ENCODE assay signal across 1 cellular context in genomic region chr20:21280496-21281016, GRCh38.
TF ChIP-seq lines count a peak whose summit lies in the region.

No MANE protein-coding gene starts in this region.

TF ChIP-seq in HepG2, 621 proteins besides CTCF, POLR2A, EP300 and RAD21 (continued from another document and continues in another):
- TF ChIP-seq ZNF318 (CRISPR knock-in tag; IDR thresholded peaks at IDR 0.05) (no peak), KLF16 (CRISPR knock-in tag; IDR thresholded peaks at IDR 0.05) (peak in 1 of 2 experiments; percentile 59; a peak in 1 of 4 replicates), EZH2 (conservative IDR thresholded peaks at IDR 0.05; ENCODE audit: low read depth, low read length) (no peak), MTF1 (CRISPR knock-in tag; IDR thresholded peaks at IDR 0.05) (no peak), WIZ (CRISPR knock-in tag; IDR thresholded peaks at IDR 0.05) (no peak), ZNF383 (CRISPR knock-in tag; IDR thresholded peaks at IDR 0.05; ENCODE audit: borderline replicate concordance) (no peak), ZNF713 (CRISPR knock-in tag; IDR thresholded peaks at IDR 0.05) (no peak), HNRNPH1 (optimal IDR thresholded peaks at IDR 0.05; ENCODE audit: low read depth, low read length) (no peak), ZNF550 (CRISPR knock-in tag; IDR thresholded peaks at IDR 0.05; ENCODE audit: borderline replicate concordance) (no peak), TIGD3 (CRISPR knock-in tag; IDR thresholded peaks at IDR 0.05; ENCODE audit: borderline replicate concordance) (no peak), PRDM4 (CRISPR knock-in tag; IDR thresholded peaks at IDR 0.05; ENCODE audit: borderline replicate concordance) (no peak), MXD3 (CRISPR knock-in tag; IDR thresholded peaks at IDR 0.05) (no peak), ZNF143 (CRISPR knock-in tag; IDR thresholded peaks at IDR 0.05) (no peak), ZNF317 (CRISPR knock-in tag; IDR thresholded peaks at IDR 0.05) (0 out of 2 replicates have a peak, but pooled peaks have one; percentile 24), MLX (CRISPR knock-in tag; IDR thresholded peaks at IDR 0.05) (no peak; the same call in 1 of the 2 replicates), ZBTB8A (CRISPR knock-in tag; IDR thresholded peaks at IDR 0.05; ENCODE audit: borderline replicate concordance, low read depth) (no peak), ZNF280B (CRISPR knock-in tag; IDR thresholded peaks at IDR 0.05; ENCODE audit: borderline replicate concordance) (no peak), HDAC1 (CRISPR knock-in tag; IDR thresholded peaks at IDR 0.05) (peak; percentile 67), GMEB1 (CRISPR knock-in tag; IDR thresholded peaks at IDR 0.05; ENCODE audit: borderline replicate concordance) (no peak), ARID5B (CRISPR knock-in tag; IDR thresholded peaks at IDR 0.05) (peak; percentile 94), SP4 (CRISPR knock-in tag; IDR thresholded peaks at IDR 0.05) (no peak), CHCHD3 (CRISPR knock-in tag; IDR thresholded peaks at IDR 0.05) (no peak), ZSCAN22 (CRISPR knock-in tag; IDR thresholded peaks at IDR 0.05) (no peak), GABPA (IDR thresholded peaks at IDR 0.05; ENCODE audit: low read depth, low read length) (no peak), GABPA (CRISPR knock-in tag; IDR thresholded peaks at IDR 0.05; ENCODE audit: low read depth) (no peak), NFIB (CRISPR knock-in tag; IDR thresholded peaks at IDR 0.05; ENCODE audit: borderline replicate concordance) (no peak), HNF1B (CRISPR knock-in tag; IDR thresholded peaks at IDR 0.05) (peak; percentile 78), ZBTB14 (CRISPR knock-in tag; IDR thresholded peaks at IDR 0.05) (no peak), FOXA3 (CRISPR knock-in tag; IDR thresholded peaks at IDR 0.05) (peak; percentile 89), ZNF101 (CRISPR knock-in tag; IDR thresholded peaks at IDR 0.05; ENCODE audit: borderline replicate concordance, low read depth) (no peak), ZNF672 (CRISPR knock-in tag; IDR thresholded peaks at IDR 0.05) (no peak), LBX2 (CRISPR knock-in tag; IDR thresholded peaks at IDR 0.05; ENCODE audit: borderline replicate concordance) (no peak)
